In the genomic region with DNA sequence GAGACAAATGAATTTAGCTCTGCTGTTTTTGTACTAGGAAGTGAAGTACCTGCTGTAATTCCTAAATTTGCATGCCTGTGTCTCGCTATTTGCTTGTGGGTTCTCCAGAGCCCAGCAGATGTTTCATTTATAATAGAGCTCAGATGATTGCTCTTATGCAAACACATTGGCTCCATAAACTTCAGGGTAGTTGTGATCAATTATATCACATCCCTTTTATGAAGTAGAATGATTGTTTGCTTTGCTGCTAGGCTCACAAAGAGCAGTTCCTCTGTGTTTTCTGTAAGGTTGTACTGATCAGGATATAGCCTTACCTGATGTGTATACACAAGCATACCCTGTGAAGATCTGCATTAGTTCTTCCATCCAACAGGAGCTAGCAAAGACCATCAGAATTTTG, we compare ENCODE assay signal across 24 cellular contexts.
DNase-seq lines count a peak whose midpoint lies in the region; ATAC-seq and FAIRE-seq lines count a peak whose summit lies in the region.
"Had no signal": no experiment of that assay in that cellular context is flagged by ENCODE, and none has a peak within 500 bp of the region (broad histone marks: within the 10 kb centered on the region; RNA-seq: fewer than 3 reads in every experiment).

No MANE protein-coding gene starts in this region.

- peak; percentile 45 for FAIRE-seq in islet of Langerhans (lab: Jason Lieb, UNC)
- FAIRE-seq: endothelial cell of umbilical vein, GM18507, TTC549 had no signal

- peaks cover 0 to 7% of the 10 kb centered on the region in 2 donors for H3K9me3 Mint-ChIP-seq in activated naive CD4-positive, alpha-beta T cell treated with anti-CD3 and anti-CD28 coated beads, Interleukin-2, amount 50 U/mL, for 72 hours
- H3K9me3 Mint-ChIP-seq: activated naive CD8-positive, alpha-beta T cell treated with anti-CD3 and anti-CD28 coated beads, Interleukin-2, amount 10 ng/mL, durations not matched to agents 7 days and 5 days had no signal

- H3K27ac Mint-ChIP-seq in activated naive CD4-positive, alpha-beta T cell treated with anti-CD3 and anti-CD28 coated beads, Interleukin-2, amount 50 U/mL, for 72 hours = no peak overlapping the region
- H3K27ac Mint-ChIP-seq: activated CD4-positive, alpha-beta memory T cell treated with anti-CD3 and anti-CD28 coated beads for 36 hours; activated naive CD8-positive, alpha-beta T cell treated with anti-CD3 and anti-CD28 coated beads, Interleukin-2, amount 10 ng/mL, durations not matched to agents 7 days and 5 days had no signal

- ATAC-seq in GM19455 (IDR thresholded peaks at IDR 0.05; ENCODE audit: unreplicated experiment) = no peak
- no peak for ATAC-seq in activated naive CD4-positive, alpha-beta T cell treated with anti-CD3 and anti-CD28 coated beads, Interleukin-2, amount 50 U/mL, for 72 hours
- ATAC-seq: activated CD4-positive, CD25-positive, alpha-beta regulatory T cell treated with anti-CD3 and anti-CD28 coated beads, Interleukin-2, amount 50 U/mL, for 24 hours; Panc1; sciatic nerve had no signal

- H3K36me3 Mint-ChIP-seq in activated naive CD4-positive, alpha-beta T cell treated with anti-CD3 and anti-CD28 coated beads, Interleukin-2, amount 50 U/mL, for 72 hours = no peaks in the 10 kb centered on the region
- H3K36me3 Mint-ChIP-seq: activated CD4-positive, alpha-beta memory T cell treated with anti-CD3 and anti-CD28 coated beads for 36 hours; activated naive CD8-positive, alpha-beta T cell treated with anti-CD3 and anti-CD28 coated beads, Interleukin-2, amount 10 ng/mL, durations not matched to agents 7 days and 5 days had no signal

- peak; percentile 70 for DNase-seq in NCI-H1048 (lab: John Stamatoyannopoulos, UW)
- peak; percentile 24 to 47 for DNase-seq in NCI-H187 (lab: John Stamatoyannopoulos, UW)
- DNase-seq in NCI-H510A treated with DMSO at 0.1 percent for 48 hours (lab: John Stamatoyannopoulos, UW) = peak; percentile 96
- DNase-seq in stimulated activated naive CD4-positive, alpha-beta T cell treated with Interleukin-2 at 50 U/mL for 16 hours (lab: John Stamatoyannopoulos, UW) = no peak
- DNase-seq in activated naive CD4-positive, alpha-beta T cell treated with anti-CD3 and anti-CD28 coated beads, Interleukin-2, amount 50 U/mL, for 72 hours (ENCODE audit: low spot score in 2 of 2) = no peak
- DNase-seq: activated CD4-positive, alpha-beta memory T cell treated with anti-CD3 and anti-CD28 coated beads for 36 hours; activated effector memory CD4-positive, alpha-beta T cell treated with Interleukin-2 at 50 U/mL for 16 hours; activated naive CD8-positive, alpha-beta T cell treated with anti-CD3 and anti-CD28 coated beads, Interleukin-2, amount 10 ng/mL, durations not matched to agents 7 days and 5 days; activated T-cell treated with anti-CD3 and anti-CD28 coated beads for 4 hours; cerebellar nuclear complex; DMS 273 treated with DMSO at 0.1 percent for 48 hours; dorsolateral prefrontal cortex; GF-D8; kidney glomerular epithelial cell; mammary epithelial cell; stomach had no signal

Comparison
In these comparisons a context has a peak if more than half of its experiments do, and no peak if none do; other contexts are left out.
1. DNase-seq: peak in NCI-H1048 (single experiment), NCI-H187 (2 of 2) and NCI-H510A treated with DMSO at 0.1 percent for 48 hours (single experiment); none in stimulated activated naive CD4-positive, alpha-beta T cell treated with Interleukin-2 at 50 U/mL for 16 hours (single experiment) and activated naive CD4-positive, alpha-beta T cell treated with anti-CD3 and anti-CD28 coated beads, Interleukin-2, amount 50 U/mL, for 72 hours (0 of 2).